In the genomic region with DNA sequence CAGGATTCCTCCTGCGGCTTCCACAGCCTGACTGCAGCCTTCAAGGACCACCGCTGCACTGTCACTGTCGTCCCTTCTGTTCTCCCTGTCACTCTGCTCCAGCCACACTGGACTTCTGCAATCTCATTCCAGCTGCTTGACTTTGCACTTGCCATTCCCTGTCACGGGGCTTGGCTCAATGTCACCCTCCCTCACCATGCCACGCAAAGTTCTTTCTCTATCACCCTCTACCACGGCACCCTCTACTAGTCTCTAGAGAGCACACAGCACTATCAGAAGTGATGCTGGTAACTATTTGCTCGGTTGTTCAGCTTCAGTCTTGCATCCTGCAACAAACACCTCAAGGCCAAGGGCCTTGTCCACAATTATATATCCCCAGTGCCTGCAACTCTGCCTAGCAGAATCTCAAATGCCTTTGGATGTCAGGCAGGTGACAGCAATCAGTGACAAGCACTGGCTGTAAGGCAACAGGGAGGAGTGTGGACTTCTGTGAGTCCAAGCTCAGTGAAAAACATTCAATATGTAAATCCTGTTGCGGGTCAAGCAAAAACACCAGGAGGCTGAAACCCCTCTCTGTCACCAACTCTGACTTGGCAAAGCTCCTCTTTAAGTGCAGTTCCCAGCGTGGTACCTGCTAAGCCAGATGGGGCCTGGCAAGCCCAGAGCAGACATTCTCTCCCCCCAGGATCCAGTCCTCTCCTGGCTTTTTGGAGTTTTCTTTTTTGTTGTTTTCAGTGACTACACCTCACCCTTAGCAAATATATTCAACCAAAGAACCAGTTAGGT, we compare ENCODE assay signal across 13 cellular contexts.
"Had no signal": no experiment of that assay in that cellular context is flagged by ENCODE, and none has a peak within 500 bp of the region (broad histone marks: within the 10 kb centered on the region; RNA-seq: fewer than 3 reads in every experiment).

No MANE protein-coding gene starts in this region.

- H3K27ac ChIP-seq: parathyroid adenoma, tibial artery, vagina had no signal

- H3K4me1 ChIP-seq: parathyroid adenoma, vagina had no signal

- H3K27me3 ChIP-seq: tibial artery, vagina had no signal

- H3K36me3 ChIP-seq: tibial artery, vagina had no signal

- H3K4me1 Mint-ChIP-seq: activated naive CD8-positive, alpha-beta T cell treated with anti-CD3 and anti-CD28 coated beads for 36 hours; stimulated activated memory B cell treated with anti-CD40 and anti-IgM and Interleukin-4, amounts not matched to agents 10 μg/mL and 1 μg/mL and 100 μg/mL, for 72 hours; T-helper 17 cell had no signal

- DNase-seq: activated CD4-positive, alpha-beta memory T cell treated with anti-CD3 and anti-CD28 coated beads for 36 hours; activated CD4-positive, alpha-beta T cell treated with anti-CD3 and anti-CD28 coated beads for 1 hour; activated gamma-delta T cell; activated naive CD8-positive, alpha-beta T cell treated with anti-CD3 and anti-CD28 coated beads for 36 hours; activated T-cell treated with anti-CD3 and anti-CD28 coated beads, Interleukin-2, amount 50 U/mL, for 4 hours; dorsolateral prefrontal cortex; small intestine; T-helper 17 cell; tibial artery had no signal

- H3K27ac Mint-ChIP-seq: activated CD4-positive, alpha-beta memory T cell treated with anti-CD3 and anti-CD28 coated beads for 36 hours; activated naive CD8-positive, alpha-beta T cell treated with anti-CD3 and anti-CD28 coated beads for 36 hours; stimulated activated memory B cell treated with anti-CD40 and anti-IgM and Interleukin-4, amounts not matched to agents 10 μg/mL and 1 μg/mL and 100 μg/mL, for 72 hours; T-helper 17 cell had no signal

- ATAC-seq: activated T-cell treated with anti-CD3 and anti-CD28 coated beads, Interleukin-2, amount 50 U/mL, for 4 hours; esophagus mucosa; stimulated activated memory B cell treated with anti-CD40 and anti-IgM and Interleukin-4, amounts not matched to agents 10 μg/mL and 1 μg/mL and 100 μg/mL, for 72 hours; T-helper 17 cell had no signal

- H3K36me3 Mint-ChIP-seq: activated CD4-positive, alpha-beta memory T cell treated with anti-CD3 and anti-CD28 coated beads for 36 hours; activated naive CD8-positive, alpha-beta T cell treated with anti-CD3 and anti-CD28 coated beads for 36 hours; stimulated activated memory B cell treated with anti-CD40 and anti-IgM and Interleukin-4, amounts not matched to agents 10 μg/mL and 1 μg/mL and 100 μg/mL, for 72 hours had no signal

- H3K9me3 ChIP-seq: tibial artery, vagina had no signal

- H3K9me3 Mint-ChIP-seq: activated CD4-positive, alpha-beta memory T cell treated with anti-CD3 and anti-CD28 coated beads for 36 hours had no signal

- H3K4me3 Mint-ChIP-seq: activated CD4-positive, alpha-beta memory T cell treated with anti-CD3 and anti-CD28 coated beads for 36 hours; activated naive CD8-positive, alpha-beta T cell treated with anti-CD3 and anti-CD28 coated beads for 36 hours; activated T-cell treated with anti-CD3 and anti-CD28 coated beads, Interleukin-2, amount 50 U/mL, for 4 hours; stimulated activated memory B cell treated with anti-CD40 and anti-IgM and Interleukin-4, amounts not matched to agents 10 μg/mL and 1 μg/mL and 100 μg/mL, for 72 hours; T-helper 17 cell had no signal

- H3K27me3 Mint-ChIP-seq: activated naive CD8-positive, alpha-beta T cell treated with anti-CD3 and anti-CD28 coated beads for 36 hours; stimulated activated memory B cell treated with anti-CD40 and anti-IgM and Interleukin-4, amounts not matched to agents 10 μg/mL and 1 μg/mL and 100 μg/mL, for 72 hours; T-helper 17 cell had no signal

- H3K4me3 ChIP-seq: tibial artery, vagina had no signal
